ENCODE assay signal across 8 cellular contexts in genomic region chr7:129948877-129949291, GRCh38. TPM values are rescaled to one million over a fixed set of nuclear protein-coding genes. Genes with fewer than 3 reads are reported as not detected.
DNase-seq lines count a peak whose midpoint lies in the region; ATAC-seq and TF ChIP-seq lines count a peak whose summit lies in the region.

No MANE protein-coding gene starts in this region.

- H3K4me3 Mint-ChIP-seq in activated CD8-positive, alpha-beta T cell treated with anti-CD3 and anti-CD28 coated beads, Interleukin-2, amount 10 ng/mL, durations not matched to agents 7 days and 5 days, result no peak overlapping the region
- no peak overlapping the region for H3K4me3 Mint-ChIP-seq in effector memory CD8-positive, alpha-beta T cell

- DNase-seq in AG09309 (ENCODE audit: low read depth) (no peak), NCI-H526 (lab: John Stamatoyannopoulos, UW) (peak; percentile 95 to 97), medulla oblongata (ENCODE audit: extremely low spot score) (peak; percentile 96)
- DNase-seq in activated CD8-positive, alpha-beta T cell treated with anti-CD3 and anti-CD28 coated beads, Interleukin-2, amount 10 ng/mL, durations not matched to agents 7 days and 5 days, result peak; percentile 91
- peak; percentile 68 to 73 (median 70) for DNase-seq in effector memory CD8-positive, alpha-beta T cell
- peak; percentile 51 to 75 (median 67) for DNase-seq in stimulated activated CD4-positive, alpha-beta T cell treated with anti-CD3 and anti-CD28 coated beads, TNF-alpha, amount 100 ng/mL, for 48 hours (ENCODE audit: low read depth in 3 of 3)

- peak; percentile 30 for ATAC-seq in HG03280 (IDR thresholded peaks at IDR 0.05; ENCODE audit: unreplicated experiment)
- ATAC-seq in activated CD8-positive, alpha-beta T cell treated with anti-CD3 and anti-CD28 coated beads, Interleukin-2, amount 10 ng/mL, durations not matched to agents 7 days and 5 days, result peak; percentile 78
- ATAC-seq in effector memory CD8-positive, alpha-beta T cell (replicated peaks), result peak; percentile 73

- no peak overlapping the region for H3K27ac Mint-ChIP-seq in activated CD8-positive, alpha-beta T cell treated with anti-CD3 and anti-CD28 coated beads, Interleukin-2, amount 10 ng/mL, durations not matched to agents 7 days and 5 days
- H3K27ac Mint-ChIP-seq in effector memory CD8-positive, alpha-beta T cell, result no peak overlapping the region

- peak overlapping the region; percentile 91 for H3K4me3 ChIP-seq in AG09309 (ENCODE audit: control insufficient read depth, low read depth, low read length)

- peak; percentile 36 for TF ChIP-seq POLR2A in GM18951 (IDR thresholded peaks at IDR 0.05; ENCODE audit: extremely low read depth, insufficient read depth, insufficient read length)

- H3K36me3 Mint-ChIP-seq in activated CD8-positive, alpha-beta T cell treated with anti-CD3 and anti-CD28 coated beads, Interleukin-2, amount 10 ng/mL, durations not matched to agents 7 days and 5 days (ENCODE audit: low read depth), result peaks cover 6% of the 10 kb centered on the region
- peaks cover 14% of the 10 kb centered on the region for H3K36me3 Mint-ChIP-seq in effector memory CD8-positive, alpha-beta T cell (ENCODE audit: insufficient read depth)

- no peaks in the 10 kb centered on the region for H3K27me3 Mint-ChIP-seq in activated CD8-positive, alpha-beta T cell treated with anti-CD3 and anti-CD28 coated beads, Interleukin-2, amount 10 ng/mL, durations not matched to agents 7 days and 5 days (ENCODE audit: low read depth)
- H3K27me3 Mint-ChIP-seq in effector memory CD8-positive, alpha-beta T cell, result no peaks in the 10 kb centered on the region

- no peak for TF ChIP-seq CTCF in AG09309 (IDR thresholded peaks at IDR 0.05; ENCODE audit: control insufficient read depth, insufficient read depth, low read depth, low read length, missing control alignments)

- H3K4me1 Mint-ChIP-seq in activated CD8-positive, alpha-beta T cell treated with anti-CD3 and anti-CD28 coated beads, Interleukin-2, amount 10 ng/mL, durations not matched to agents 7 days and 5 days (ENCODE audit: low read depth), result peaks cover 11% of the 10 kb centered on the region
- peaks cover 13 to 30% of the 10 kb centered on the region in 2 donors for H3K4me1 Mint-ChIP-seq in effector memory CD8-positive, alpha-beta T cell (ENCODE audit: low read depth in 2 of 2)

- in situ Hi-C loops in GM18951 (cut with MboI; ENCODE audit: low sequenced_read_pairs, unreplicated experiment), result no loop called here

- CTCF ChIA-PET in activated CD8-positive, alpha-beta T cell treated with anti-CD3 and anti-CD28 coated beads, Interleukin-2, amount 10 ng/mL, durations not matched to agents 7 days and 5 days (lab: Charles Lee), result interaction anchor here (1.0 to 2.1 kb wide), 5 partner anchors 60 to 124 kb away, joined by 3 to 7 read pairs (median 4); no protein-coding TSS in a partner anchor

- POLR2A ChIA-PET in activated CD8-positive, alpha-beta T cell treated with anti-CD3 and anti-CD28 coated beads, Interleukin-2, amount 10 ng/mL, durations not matched to agents 7 days and 5 days (lab: Charles Lee), result interaction anchor here (0.6 to 1.2 kb wide), 3 partner anchors 11 to 634 kb away, joined by 3 to 7 read pairs (median 3); no protein-coding TSS in a partner anchor

- no peaks in the 10 kb centered on the region for H3K9me3 Mint-ChIP-seq in activated CD8-positive, alpha-beta T cell treated with anti-CD3 and anti-CD28 coated beads, Interleukin-2, amount 10 ng/mL, durations not matched to agents 7 days and 5 days (ENCODE audit: insufficient read depth)
- no peaks in the 10 kb centered on the region for H3K9me3 Mint-ChIP-seq in effector memory CD8-positive, alpha-beta T cell

RNA-seq across cellular contexts. Expression of gene UBE2H, which starts 3.9 kb away (rescaled TPM):
- total RNA-seq in activated CD8-positive, alpha-beta T cell treated with anti-CD3 and anti-CD28 coated beads, Interleukin-2, amount 10 ng/mL, durations not matched to agents 7 days and 5 days, result 10 to 100 TPM; 30.0 to 33.3 TPM
